8 cellular contexts compared by ENCODE assay signal in the genomic region with DNA sequence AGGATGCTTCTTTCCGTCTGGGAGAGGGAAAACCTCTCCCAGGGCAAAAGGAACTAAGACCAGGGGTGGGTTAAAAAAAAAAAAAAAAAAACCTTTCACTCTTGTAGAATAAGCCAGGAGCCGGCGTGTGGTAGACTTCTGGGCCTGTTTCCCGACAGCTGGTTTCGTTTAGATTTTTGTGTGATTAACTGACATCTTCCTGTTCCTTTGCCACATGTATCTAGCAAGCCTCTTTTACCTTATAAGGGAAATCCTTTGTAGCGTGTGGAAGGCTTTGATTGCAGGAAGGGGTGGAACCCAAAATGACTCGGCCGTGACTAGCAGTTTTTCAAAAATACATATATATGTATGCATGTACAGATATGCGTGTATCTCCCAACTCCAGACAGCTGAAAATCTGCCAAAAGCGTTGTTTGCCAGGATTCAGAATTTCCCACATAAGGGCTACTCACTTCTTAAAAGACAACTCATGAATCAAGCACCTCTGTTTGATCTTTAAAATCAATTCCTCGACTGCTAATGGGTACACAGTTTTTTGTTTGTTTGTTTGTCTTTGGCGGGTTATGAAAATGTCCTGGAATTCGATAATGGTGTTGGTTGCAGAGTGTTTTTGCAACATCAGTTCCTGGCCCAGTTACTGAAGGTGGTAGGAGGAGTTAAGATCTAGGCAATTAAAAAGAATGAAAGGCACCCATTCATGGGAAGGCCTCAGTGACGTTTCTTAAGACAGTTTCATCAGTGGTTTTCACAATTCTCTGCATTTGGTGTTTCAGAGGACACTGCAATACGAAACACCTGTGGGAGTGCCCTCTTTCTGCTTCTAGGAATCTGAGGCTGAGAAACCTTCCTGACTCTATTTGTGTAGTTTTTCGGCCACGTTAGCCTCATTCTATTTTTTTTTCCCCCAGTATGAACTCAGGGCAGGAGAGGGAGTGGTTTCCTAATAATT. TPM values are rescaled to one million over a fixed set of nuclear protein-coding genes. Genes with fewer than 3 reads are reported as not detected.
DNase-seq lines count a peak whose midpoint lies in the region; ATAC-seq and TF ChIP-seq lines count a peak whose summit lies in the region.

No MANE protein-coding gene starts in this region.

- peak overlapping the region; percentile 99 for H3K9ac ChIP-seq in HUES48 (ENCODE audit: low read depth, low read length)

- peak overlapping the region; percentile 97 for H3K4me3 ChIP-seq in AG04449 (ENCODE audit: low read depth, low read length)
- H3K4me3 ChIP-seq in HUES48 (ENCODE audit: low read depth, low read length) = peak overlapping the region; percentile 91
- peak overlapping the region in 9 of 10 donors; percentile 73 to 100 (median 95) for H3K4me3 ChIP-seq in heart right ventricle

- POLR2A ChIA-PET in AG04449 (lab: Yijun Ruan, JAX) = interaction anchor here (0.9 to 2.0 kb wide), 7 partner anchors 8 to 106 kb away, joined by 3 to 10 read pairs (median 5); partner anchors contain the start of gene FAM32A

- CTCF ChIA-PET in AG04449 (lab: Yijun Ruan, JAX) = interaction anchor here (1.4 to 4.2 kb wide), 3 partner anchors 10 to 38 kb away, joined by 3 to 28 read pairs (median 5); no protein-coding TSS in a partner anchor

- intact Hi-C loops in heart right ventricle (cut with DNase I) = loop anchor here in 3 of 10 donors (5.0 kb wide), 2 partner anchors 33 to 242 kb away; partner anchors contain the start of gene RAB8A (in 2 of the 3)

- H3K4me1 ChIP-seq in HUES48 (ENCODE audit: control insufficient read depth, insufficient read depth, low read length) = peaks cover 23% of the 10 kb centered on the region
- peaks cover 0 to 83% (median 38%) of the 10 kb centered on the region in 9 donors for H3K4me1 ChIP-seq in heart right ventricle

- H3K36me3 ChIP-seq in HUES48 (ENCODE audit: control insufficient read depth, insufficient read depth, low read length) (peaks cover 45% of the 10 kb centered on the region), heart right ventricle (peaks cover 0 to 57% (median 20%) of the 10 kb centered on the region in 9 donors)

- DNase-seq in AG04449 (ENCODE audit: low read depth, low spot score) (peak; percentile 95), SKM-1 treated with dmso at 0.1 percent for 144 hours (lab: John Stamatoyannopoulos, UW; ENCODE audit: unreplicated experiment) (peak; percentile 75), amniotic epithelial cell (ENCODE audit: low read depth) (peak; percentile 98), heart right ventricle (peak in 1 of 2 donors; percentile 86), renal cortical epithelial cell (ENCODE audit: low read depth) (peak; percentile 83)

- H3K9me3 ChIP-seq in HUES48 (ENCODE audit: control insufficient read depth, insufficient read depth, low read length) = no peaks in the 10 kb centered on the region
- no peaks in the 10 kb centered on the region for H3K9me3 ChIP-seq in heart right ventricle

- TF ChIP-seq CTCF in AG04449 (IDR thresholded peaks at IDR 0.05; ENCODE audit: insufficient read depth, low read length, missing control alignments) (no peak), heart right ventricle (IDR thresholded peaks at IDR 0.05) (no peak)

- 30 to 39% methylated on average over 17 of the region's 17 CpGs for whole genome bisulfite sequencing in heart right ventricle, 2 donors

- peak overlapping the region; percentile 98 for H3K27ac ChIP-seq in HUES48 (ENCODE audit: low read depth, low read length)
- H3K27ac ChIP-seq in heart right ventricle = peak overlapping the region; percentile 99 to 100 (median 100)

- ATAC-seq in GM18519 (IDR thresholded peaks at IDR 0.05; ENCODE audit: low FRiP score, unreplicated experiment) = peak; percentile 34
- peak; percentile 38 to 72 (median 56) for ATAC-seq in heart right ventricle
- no peak for ATAC-seq in HG02763 (IDR thresholded peaks at IDR 0.05; ENCODE audit: unreplicated experiment)

- H3K27me3 ChIP-seq in HUES48 (ENCODE audit: control insufficient read depth, insufficient read depth, low read length) (no peaks in the 10 kb centered on the region), heart right ventricle (peaks cover 0 to 4% (median 0%) of the 10 kb centered on the region in 7 donors)

RNA-seq across cellular contexts. Expression of gene TPM4, which starts 2.7 kb away (rescaled TPM):
- total RNA-seq in heart right ventricle (100 to 1,000 TPM in 2 of 10 donors, 10 to 100 TPM in 8; 52.0 to 231 (median 72.5) TPM), renal cortical epithelial cell (607 and 845 TPM in 2 replicates)
- 100 to 1,000 TPM; 121 to 195 TPM for polyA plus RNA-seq in heart right ventricle

RNA-seq across cellular contexts. Expression of gene RAB8A, which starts 32.7 kb away (rescaled TPM):
- total RNA-seq in heart right ventricle (10 to 100 TPM; 16.4 to 47.4 (median 21.0) TPM), renal cortical epithelial cell (72.4 and 82.0 TPM in 2 replicates)
- polyA plus RNA-seq in heart right ventricle = 10 to 100 TPM; 12.1 to 20.6 TPM
